In the genomic region with DNA sequence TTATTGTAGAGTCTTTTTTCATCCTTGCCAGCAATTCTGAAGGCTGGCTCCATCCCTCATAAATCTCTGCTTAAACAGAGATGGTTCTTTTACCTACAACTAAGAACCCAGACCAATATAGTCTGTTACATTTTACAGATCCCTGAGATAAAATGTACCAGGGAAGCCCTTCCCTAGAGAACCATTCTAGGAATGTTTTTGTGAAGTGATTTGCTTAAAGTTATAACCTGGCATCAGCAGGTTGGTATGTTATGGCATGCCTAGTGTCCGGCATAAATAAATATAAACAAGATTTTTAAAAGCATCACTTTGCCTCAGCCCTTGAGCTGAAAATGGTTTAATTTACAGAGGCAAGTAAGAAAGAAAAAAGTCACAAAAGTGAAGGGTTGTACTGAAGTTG, we compare ENCODE assay signal across 24 cellular contexts. TPM values are rescaled to one million over a fixed set of nuclear protein-coding genes. Genes with fewer than 3 reads are reported as not detected.
DNase-seq lines count a peak whose midpoint lies in the region; FAIRE-seq and TF ChIP-seq lines count a peak whose summit lies in the region.
"Had no signal": no experiment of that assay in that cellular context is flagged by ENCODE, and none has a peak within 500 bp of the region (broad histone marks: within the 10 kb centered on the region; RNA-seq: fewer than 3 reads in every experiment).

No MANE protein-coding gene starts in this region.

- H3K79me2 ChIP-seq in keratinocyte (ENCODE audit: control insufficient read depth, insufficient read depth, low read length) = no peaks in the 10 kb centered on the region

- H2AFZ ChIP-seq in keratinocyte (ENCODE audit: control insufficient read depth, low read length) = no peak overlapping the region

- no peaks in the 10 kb centered on the region for H3K36me3 Mint-ChIP-seq in HFFc6 (ENCODE audit: low read depth)
- H3K36me3 Mint-ChIP-seq: activated naive CD8-positive, alpha-beta T cell; WTC11 had no signal

- H3K4me3 ChIP-seq in adipocyte (ENCODE audit: low read length) = no peak overlapping the region
- no peak overlapping the region for H3K4me3 ChIP-seq in keratinocyte (ENCODE audit: control insufficient read depth in 2 of 3, extremely low read depth in 1 of 3, insufficient read depth in 2 of 3, low read depth in 1 of 3, low read length in 3 of 3)
- no peak overlapping the region for H3K4me3 ChIP-seq in sigmoid colon
- H3K4me3 ChIP-seq: HAP-1, heart left ventricle, testis had no signal

- no peak for TF ChIP-seq CTCF in HFFc6 (IDR thresholded peaks at IDR 0.05)
- TF ChIP-seq CTCF in keratinocyte (optimal IDR thresholded peaks at IDR 0.05 in 1 of 3, IDR thresholded peaks at IDR 0.05 in 1 of 3, conservative IDR thresholded peaks at IDR 0.05 in 1 of 3; ENCODE audit: extremely low read depth in 1 of 3, insufficient read depth in 2 of 3, low read length in 3 of 3) = no peak
- TF ChIP-seq CTCF in sigmoid colon (IDR thresholded peaks at IDR 0.05) = no peak

- H3K4me1 Mint-ChIP-seq in HFFc6 (ENCODE audit: low read depth) = peaks cover 16% of the 10 kb centered on the region
- H3K4me1 Mint-ChIP-seq: activated T-helper 17 cell treated with anti-CD3 and anti-CD28 coated beads, Interleukin-2, amount 50 U/mL, for 72 hours; nephron progenitor cell had no signal

- H4K20me1 ChIP-seq in keratinocyte (ENCODE audit: control insufficient read depth, extremely low read depth, insufficient read depth, low read length) = no peaks in the 10 kb centered on the region

- peak; percentile 23 for FAIRE-seq in keratinocyte (lab: Jason Lieb, UNC)
- FAIRE-seq: D721Med, HTR-8/SVneo had no signal

- H3K9ac ChIP-seq in adipocyte (ENCODE audit: low read length) (no peak overlapping the region), keratinocyte (ENCODE audit: control insufficient read depth, extremely low read depth, insufficient read depth, low read length) (no peak overlapping the region)
- H3K9ac ChIP-seq: KMS-11 had no signal

- dilution Hi-C loops in keratinocyte (cut with MboI; ENCODE audit: extremely low pct_ligation_motif_present, low sequenced_read_pairs) = no loop called here

- peaks cover 10% of the 10 kb centered on the region for H3K27me3 ChIP-seq in adipocyte (replicated peaks; ENCODE audit: control insufficient read depth, insufficient read depth, low read length)
- no peaks in the 10 kb centered on the region for H3K27me3 ChIP-seq in keratinocyte (ENCODE audit: control insufficient read depth, extremely low read depth, insufficient read depth, low read length)
- H3K27me3 ChIP-seq in sigmoid colon = no peaks in the 10 kb centered on the region
- H3K27me3 ChIP-seq: heart left ventricle, testis had no signal

- H3K27ac ChIP-seq in keratinocyte (ENCODE audit: control insufficient read depth, insufficient read depth, low read length) (no peak overlapping the region), sigmoid colon (peak overlapping the region; percentile 11 to 75 (median 68))
- H3K27ac ChIP-seq: KMS-11, testis had no signal

- H3K36me3 ChIP-seq in adipocyte (ENCODE audit: control insufficient read depth, insufficient read depth, low read length, severe bottlenecking) (no peaks in the 10 kb centered on the region), keratinocyte (ENCODE audit: control insufficient read depth in 2 of 2, extremely low read depth in 1 of 2, insufficient read depth in 2 of 2, low read length in 2 of 2) (no peaks in the 10 kb centered on the region), sigmoid colon (no peaks in the 10 kb centered on the region)
- H3K36me3 ChIP-seq: HAP-1, heart left ventricle had no signal

- H3K4me1 ChIP-seq in adipocyte (ENCODE audit: control insufficient read depth, insufficient read depth, low read length) (peaks cover 3% of the 10 kb centered on the region), keratinocyte (ENCODE audit: control insufficient read depth, extremely low read depth, insufficient read depth, low read length) (peaks cover 24% of the 10 kb centered on the region), sigmoid colon (peaks cover 0 to 31% (median 28%) of the 10 kb centered on the region in 4 donors)
- H3K4me1 ChIP-seq: HAP-1, testis had no signal

- no peaks in the 10 kb centered on the region for H3K9me3 ChIP-seq in adipocyte (ENCODE audit: control insufficient read depth, low read length)
- no peaks in the 10 kb centered on the region for H3K9me3 ChIP-seq in keratinocyte (ENCODE audit: control insufficient read depth, low read depth, low read length)
- no peaks in the 10 kb centered on the region for H3K9me3 ChIP-seq in sigmoid colon
- H3K9me3 ChIP-seq: HAP-1, heart left ventricle, testis had no signal

- H3K9me3 Mint-ChIP-seq in HFFc6 = no peaks in the 10 kb centered on the region
- H3K9me3 Mint-ChIP-seq: activated T-helper 17 cell treated with anti-CD3 and anti-CD28 coated beads, Interleukin-2, amount 50 U/mL, for 72 hours; nephron progenitor cell; WTC11 had no signal

- intact Hi-C loops in sigmoid colon (cut with DNase I) = no loop called here

- TF ChIP-seq EP300 in sigmoid colon (IDR thresholded peaks at IDR 0.05) = no peak

- TF ChIP-seq POLR2A in sigmoid colon (IDR thresholded peaks at IDR 0.05) = no peak

- H3K4me3 Mint-ChIP-seq in HFFc6 = no peak overlapping the region
- H3K4me3 Mint-ChIP-seq: activated naive CD8-positive, alpha-beta T cell; activated T-helper 17 cell treated with anti-CD3 and anti-CD28 coated beads, Interleukin-2, amount 50 U/mL, for 72 hours; nephron progenitor cell; WTC11 had no signal

- peak overlapping the region; percentile 52 for H3K4me2 ChIP-seq in keratinocyte (ENCODE audit: control insufficient read depth, extremely low read depth, insufficient read depth, low read depth, low read length)
- H3K4me2 ChIP-seq: KMS-11 had no signal

- WGBS in sigmoid colon, 2 donors = 89 to 94% methylated on average over 1 of the region's 1 CpG

- H3K9me1 ChIP-seq in keratinocyte (ENCODE audit: control insufficient read depth, extremely low read depth, insufficient read depth, low read length) = no peaks in the 10 kb centered on the region

- peaks cover 8% of the 10 kb centered on the region for H3K27me3 Mint-ChIP-seq in HFFc6 (ENCODE audit: insufficient read depth)
- H3K27me3 Mint-ChIP-seq: activated naive CD8-positive, alpha-beta T cell; activated T-helper 17 cell treated with anti-CD3 and anti-CD28 coated beads, Interleukin-2, amount 50 U/mL, for 72 hours had no signal

- peak overlapping the region; percentile 51; the same call in 1 of the 2 replicates for H3K27ac Mint-ChIP-seq in HFFc6
- H3K27ac Mint-ChIP-seq: activated naive CD8-positive, alpha-beta T cell; activated T-helper 17 cell treated with anti-CD3 and anti-CD28 coated beads, Interleukin-2, amount 50 U/mL, for 72 hours; nephron progenitor cell; WTC11 had no signal

- peak; percentile 35 for DNase-seq in HFFc6
- peak; percentile 46 for DNase-seq in adipocyte (ENCODE audit: low read depth)
- no peak for DNase-seq in keratinocyte (ENCODE audit: low read depth, low spot score)
- no peak for DNase-seq in sigmoid colon
- DNase-seq in activated naive CD4-positive, alpha-beta T cell treated with anti-CD3 and anti-CD28 coated beads, Interleukin-2, amount 50 U/mL, for 16 hours = no peak
- DNase-seq in nucleus accumbens (lab: John Stamatoyannopoulos, UW) = no peak
- DNase-seq in NCI-H526 (lab: John Stamatoyannopoulos, UW) = no peak
- DNase-seq in MV-4-11 (lab: John Stamatoyannopoulos, UW) = no peak
- DNase-seq: activated CD8-positive, alpha-beta memory T cell treated with anti-CD3 and anti-CD28 coated beads, Interleukin-2, amount 50 U/mL, for 4 hours; heart left ventricle; midbrain; NCI-H1694 treated with DMSO at 0.1 percent for 48 hours; NCI-H526 treated with DMSO at 0.1 percent for 48 hours; nephron progenitor cell; RPMI8226; T-helper 9 cell; testis had no signal

RNA-seq across cellular contexts. Expression of a gene that starts 18.5 kb away (rescaled TPM):
- 10 to 100 TPM in 2 of 6 experiments, 1 to 10 TPM in 4; 8.8 to 14.7 (median 9.3) TPM for total RNA-seq in HFFc6 (2021; fragmentation: NEBNext Ultra II Directional; extraction: Animal tissue kit (Norgen Biotek cat#: 25700))
- polyA plus RNA-seq in keratinocyte = 14.9 to 24.0 TPM (median 17.7 TPM) in 3 replicates
- 47.5 TPM for polyA plus RNA-seq in keratinocyte (2011; ENCODE audit: low read depth)
- 32.0 and 43.6 TPM in 2 replicates for polyA plus RNA-seq in keratinocyte (2011; cell fraction: cytosol; rRNA removed)
- polyA plus RNA-seq in keratinocyte (2011; cell fraction: nucleus; rRNA removed) = 56.1 and 69.6 TPM in 2 replicates
- polyA plus RNA-seq in keratinocyte (2012; ENCODE audit: low replicate concordance) = 31.1 and 41.1 TPM in 2 replicates
- 35.9 to 47.4 TPM (median 37.5 TPM) in 3 replicates for polyA minus RNA-seq in keratinocyte
- polyA minus RNA-seq in keratinocyte (2011; cell fraction: cytosol; rRNA and poly(A)+ RNA removed) = 43.9 TPM
- polyA minus RNA-seq in keratinocyte (2011; cell fraction: nucleus; rRNA and poly(A)+ RNA removed) = 35.5 and 64.7 TPM in 2 replicates
- 10 to 100 TPM; 14.2 to 23.8 (median 20.3) TPM for total RNA-seq in sigmoid colon
- 10 to 100 TPM; 23.2 to 53.9 (median 40.2) TPM for polyA plus RNA-seq in sigmoid colon

Comparison
In these comparisons a context has a peak if more than half of its experiments do, and no peak if none do; other contexts are left out.
1. DNase-seq: peak in HFFc6 (single experiment) and adipocyte (single experiment); none in keratinocyte (single experiment), sigmoid colon (single experiment), activated naive CD4-positive, alpha-beta T cell treated with anti-CD3 and anti-CD28 coated beads, Interleukin-2, amount 50 U/mL, for 16 hours (single experiment), nucleus accumbens (0 of 56), NCI-H526 (0 of 2) and MV-4-11 (single experiment).